Comparison of ENCODE assay signal across 8 cellular contexts in genomic region chr12:105331805-105332251, GRCh38. TPM values are rescaled to one million over a fixed set of nuclear protein-coding genes. Genes with fewer than 3 reads are reported as not detected.
A peak's percentile ranks its signal among the peaks of the same experiment; 100 is the strongest.
DNase-seq lines count a peak whose midpoint lies in the region; ATAC-seq, FAIRE-seq and TF ChIP-seq lines count a peak whose summit lies in the region.

No MANE protein-coding gene starts in this region.

- peak overlapping the region; percentile 91 for H3K27ac Mint-ChIP-seq in activated CD8-positive, alpha-beta T cell treated with anti-CD3 and anti-CD28 coated beads, Interleukin-2, amount 10 ng/mL, durations not matched to agents 7 days and 5 days

- H3K36me3 Mint-ChIP-seq in activated CD8-positive, alpha-beta T cell treated with anti-CD3 and anti-CD28 coated beads, Interleukin-2, amount 10 ng/mL, durations not matched to agents 7 days and 5 days (ENCODE audit: low read depth) = peaks cover 51% of the 10 kb centered on the region

- intact Hi-C loops in aorta (cut with DNase I) (loop anchor here (2.0 to 5.0 kb wide), 3 partner anchors 35 to 95 kb away; partner anchors contain the start of gene APPL2 (in 2 of the 2)), sciatic nerve (cut with DNase I) (no loop called here)

- no peaks in the 10 kb centered on the region for H3K9me3 Mint-ChIP-seq in activated CD8-positive, alpha-beta T cell treated with anti-CD3 and anti-CD28 coated beads, Interleukin-2, amount 10 ng/mL, durations not matched to agents 7 days and 5 days (ENCODE audit: insufficient read depth)

- no peak for TF ChIP-seq POLR2A in A549 (IDR thresholded peaks at IDR 0.05; ENCODE audit: low read length)

- H3K27me3 ChIP-seq in H7 (ENCODE audit: control insufficient read depth, insufficient read depth, low read length) (peaks cover 14% of the 10 kb centered on the region), iPS-15b (ENCODE audit: control insufficient read depth, insufficient read depth, low read length) (peaks cover 25% of the 10 kb centered on the region), aorta (ENCODE audit: control insufficient read depth in 1 of 2, insufficient read depth in 2 of 2, low read length in 1 of 2) (no peaks in the 10 kb centered on the region)

- ATAC-seq in A549 (peak in 1 of 2 experiments; percentile 36; a peak in 3 of 6 replicates), aorta (ENCODE audit: low FRiP score) (peak; percentile 11), sciatic nerve (no peak), GM21717 (IDR thresholded peaks at IDR 0.05; ENCODE audit: unreplicated experiment) (no peak)
- peak; percentile 22 for ATAC-seq in activated CD8-positive, alpha-beta T cell treated with anti-CD3 and anti-CD28 coated beads, Interleukin-2, amount 10 ng/mL, durations not matched to agents 7 days and 5 days

- no peaks in the 10 kb centered on the region for H3K36me3 ChIP-seq in H7 (replicated peaks; ENCODE audit: control insufficient read depth, insufficient read depth, low read length)
- no peaks in the 10 kb centered on the region for H3K36me3 ChIP-seq in iPS-15b (ENCODE audit: control insufficient read depth, insufficient read depth, low read length)
- H3K36me3 ChIP-seq in aorta (ENCODE audit: control insufficient read depth in 1 of 2, insufficient read depth in 2 of 2, low read length in 1 of 2) = no peaks in the 10 kb centered on the region

- peak overlapping the region; percentile 91 for H3K4me3 Mint-ChIP-seq in activated CD8-positive, alpha-beta T cell treated with anti-CD3 and anti-CD28 coated beads, Interleukin-2, amount 10 ng/mL, durations not matched to agents 7 days and 5 days

- H3K4me1 Mint-ChIP-seq in activated CD8-positive, alpha-beta T cell treated with anti-CD3 and anti-CD28 coated beads, Interleukin-2, amount 10 ng/mL, durations not matched to agents 7 days and 5 days (ENCODE audit: low read depth) = peaks cover 77% of the 10 kb centered on the region

- TF ChIP-seq RAD21 in A549 (conservative IDR thresholded peaks at IDR 0.05 in 1 of 2, IDR thresholded peaks at IDR 0.05 in 1 of 2) = no peak

- H3K9ac ChIP-seq in iPS-15b (ENCODE audit: low read depth, low read length) = no peak overlapping the region

- TF ChIP-seq CTCF in A549 (IDR thresholded peaks at IDR 0.05) = no peak

- 23% methylated on average over 8 of the region's 8 CpGs for WGBS in A549 (ENCODE audit: missing lambda C conversion rate)
- 22 to 27% methylated on average over 8 of the region's 8 CpGs for WGBS in aorta, 2 donors

- H3K4me3 ChIP-seq in A549 (peak overlapping the region; percentile 64), H7 (ENCODE audit: insufficient read depth, low read depth, low read length) (no peak overlapping the region), iPS-15b (ENCODE audit: low read depth, low read length) (peak overlapping the region; percentile 57), aorta (ENCODE audit: low read length in 2 of 2) (peak overlapping the region; percentile 0 to 95)

- CTCF ChIA-PET in A549 (lab: Yijun Ruan, JAX) = interaction anchor here (0.5 to 4.1 kb wide), 8 partner anchors 8 to 1588 kb away, joined by 3 to 19 read pairs (median 4); partner anchors contain the start of gene APPL2
- CTCF ChIA-PET in activated CD8-positive, alpha-beta T cell treated with anti-CD3 and anti-CD28 coated beads, Interleukin-2, amount 10 ng/mL, durations not matched to agents 7 days and 5 days (lab: Charles Lee) = interaction anchor here (0.8 to 5.2 kb wide), 11 partner anchors 11 to 96 kb away, joined by 3 to 36 read pairs (median 4); partner anchors contain the start of gene APPL2

- peak overlapping the region; percentile 95 for H3K4me2 ChIP-seq in A549

- TF ChIP-seq EP300 in A549 (IDR thresholded peaks at IDR 0.05) = no peak

- H3K9me3 ChIP-seq in A549 = no peaks in the 10 kb centered on the region
- H3K9me3 ChIP-seq in iPS-15b (ENCODE audit: control insufficient read depth, insufficient read depth, low read length) = no peaks in the 10 kb centered on the region
- H3K9me3 ChIP-seq in aorta (ENCODE audit: control insufficient read depth, low read length) = no peaks in the 10 kb centered on the region

- H3K4me1 ChIP-seq in A549 (peaks cover 54% of the 10 kb centered on the region), iPS-15b (ENCODE audit: control insufficient read depth, insufficient read depth, low read length) (peaks cover 29% of the 10 kb centered on the region), aorta (ENCODE audit: control insufficient read depth in 1 of 2, insufficient read depth in 2 of 2, low read length in 2 of 2) (peaks cover 0 to 2% of the 10 kb centered on the region in 2 donors)

- H3K27me3 Mint-ChIP-seq in activated CD8-positive, alpha-beta T cell treated with anti-CD3 and anti-CD28 coated beads, Interleukin-2, amount 10 ng/mL, durations not matched to agents 7 days and 5 days (ENCODE audit: low read depth) = no peaks in the 10 kb centered on the region

- H3K27ac ChIP-seq in A549 (peak overlapping the region; percentile 79 to 93), aorta (ENCODE audit: low read depth in 1 of 2, low read length in 2 of 2) (peak overlapping the region in 1 of 2 donors; percentile 10)

- POLR2A ChIA-PET in A549 (lab: Yijun Ruan, JAX) = interaction anchor here (0.7 to 2.0 kb wide), 3 partner anchors 52 to 129 kb away, joined by 4 to 17 read pairs (median 6); partner anchors contain the start of gene APPL2
- POLR2A ChIA-PET in activated CD8-positive, alpha-beta T cell treated with anti-CD3 and anti-CD28 coated beads, Interleukin-2, amount 10 ng/mL, durations not matched to agents 7 days and 5 days (lab: Charles Lee) = interaction anchor here (0.7 to 2.6 kb wide), 14 partner anchors 10 to 96 kb away, joined by 3 to 9 read pairs (median 4); partner anchors contain the start of gene APPL2

- FAIRE-seq in A549 (lab: Jason Lieb, UNC) = no peak
- FAIRE-seq in RCC 7860 (lab: Jason Lieb, UNC) = no peak

- no peak for DNase-seq in A549 (ENCODE audit: low read depth in 1 of 2, low spot score in 1 of 2)
- DNase-seq in H7 = peak; percentile 50
- DNase-seq in activated CD8-positive, alpha-beta T cell treated with anti-CD3 and anti-CD28 coated beads, Interleukin-2, amount 10 ng/mL, durations not matched to agents 7 days and 5 days = peak; percentile 71
- no peak for DNase-seq in aorta
- DNase-seq in sciatic nerve (ENCODE audit: low spot score) = no peak
- DNase-seq in RCC 7860 (ENCODE audit: low spot score) = no peak

TF ChIP-seq in A549, 52 proteins besides CTCF, POLR2A, EP300 and RAD21:
- no peak for TF ChIP-seq HES2 (IDR thresholded peaks at IDR 0.05)
- no peak for TF ChIP-seq ATOH8 (CRISPR knock-in tag; IDR thresholded peaks at IDR 0.05; ENCODE audit: low read depth)

RNA-seq across cellular contexts. Expression of gene C12orf75, which starts 1.3 kb away (rescaled TPM):
- polyA plus RNA-seq in A549 (2011; rRNA removed) (238 and 298 TPM in 2 replicates), A549 (2017; fragmentation: RNase III; extraction: RNeasy Plus Mini Kit Qiagen cat#74134 plus additional on column Dnase treatment) (202 to 224 TPM (median 210 TPM) in 3 replicates), aorta (100 to 1,000 TPM; 306 to 661 TPM)
- polyA plus RNA-seq in A549 (2012; cell fraction: cytosol; rRNA removed) = 126 and 130 TPM in 2 replicates
- 30.4 and 51.6 TPM in 2 replicates for polyA plus RNA-seq in A549 (2012; cell fraction: nucleus; rRNA removed)
- 23.0 and 25.4 TPM in 2 replicates for polyA minus RNA-seq in A549 (2011; rRNA and poly(A)+ RNA removed)
- total RNA-seq in H7 (2014; rRNA removed; shearing (Covaris generic)) = 7.7 and 8.9 TPM in 2 replicates
- 100 to 1,000 TPM; 301 to 311 TPM for total RNA-seq in activated CD8-positive, alpha-beta T cell treated with anti-CD3 and anti-CD28 coated beads, Interleukin-2, amount 10 ng/mL, durations not matched to agents 7 days and 5 days
- total RNA-seq in aorta (100 to 1,000 TPM in 1 of 2 donors, 10 to 100 TPM in 1; 75.9 to 153 TPM), sciatic nerve (35.7 TPM)

Comparison
In these comparisons a context has a peak if more than half of its experiments do, and no peak if none do; other contexts are left out.
1. ATAC-seq: peak in activated CD8-positive, alpha-beta T cell treated with anti-CD3 and anti-CD28 coated beads, Interleukin-2, amount 10 ng/mL, durations not matched to agents 7 days and 5 days (single experiment) and aorta (single experiment); none in sciatic nerve (single experiment) and GM21717 (single experiment).
2. DNase-seq: peak in H7 (single experiment) and activated CD8-positive, alpha-beta T cell treated with anti-CD3 and anti-CD28 coated beads, Interleukin-2, amount 10 ng/mL, durations not matched to agents 7 days and 5 days (single experiment); none in A549 (0 of 2), aorta (0 of 2), sciatic nerve (single experiment) and RCC 7860 (single experiment).